ENCODE assay signal across 15 cellular contexts in the genomic region with DNA sequence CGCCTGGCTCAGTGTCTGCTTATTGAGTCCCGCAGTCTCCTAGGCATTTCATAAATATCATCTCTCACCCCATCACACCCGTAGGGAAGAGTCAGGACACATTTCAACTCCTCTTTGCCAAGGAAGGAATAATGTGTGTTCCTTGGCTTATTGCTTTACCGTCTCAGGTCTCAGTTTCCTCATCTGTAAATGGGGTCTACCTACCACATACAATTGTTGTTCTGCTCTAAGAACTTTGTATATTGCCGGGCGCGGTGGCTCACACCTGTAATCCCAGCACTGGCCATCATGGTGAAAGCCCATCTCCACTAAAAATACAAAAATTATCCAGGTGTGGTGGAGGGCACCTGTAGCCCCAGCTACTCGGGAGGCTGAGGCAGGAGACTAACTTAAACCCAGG. TPM values are rescaled to one million over a fixed set of nuclear protein-coding genes. Genes with fewer than 3 reads are reported as not detected.
A peak's percentile ranks its signal among the peaks of the same experiment; 100 is the strongest.
DNase-seq lines count a peak whose midpoint lies in the region; ATAC-seq and TF ChIP-seq lines count a peak whose summit lies in the region.
"Had no signal": no experiment of that assay in that cellular context is flagged by ENCODE, and none has a peak within 500 bp of the region (broad histone marks: within the 10 kb centered on the region; RNA-seq: fewer than 3 reads in every experiment).

No MANE protein-coding gene starts in this region.

- H3K4me3 Mint-ChIP-seq in WTC11, result no peak overlapping the region
- H3K4me3 Mint-ChIP-seq: CD4-positive, alpha-beta T cell had no signal

- CTCF ChIA-PET in WTC11 (lab: Charles Lee), result interaction anchor here (1.0 kb wide), 1 partner anchor 14 kb away, joined by 3 read pairs; no protein-coding TSS in a partner anchor

- WGBS in body of pancreas, 2 donors, result 86 to 87% methylated on average over 8 of the region's 8 CpGs
- 95% methylated on average over 8 of the region's 8 CpGs for WGBS in suprapubic skin

- TF ChIP-seq POLR2A in body of pancreas (IDR thresholded peaks at IDR 0.05), result no peak
- TF ChIP-seq POLR2A in suprapubic skin (IDR thresholded peaks at IDR 0.05), result no peak

- ATAC-seq in left cardiac atrium, result no peak
- no peak for ATAC-seq in body of pancreas
- no peak for ATAC-seq in WTC11
- ATAC-seq: HCT116 had no signal

- H3K27ac Mint-ChIP-seq in WTC11, result no peak overlapping the region
- H3K27ac Mint-ChIP-seq: CD4-positive, alpha-beta T cell had no signal

- H3K27ac ChIP-seq in left ventricle myocardium inferior (replicated peaks), result peak overlapping the region; percentile 73
- peak overlapping the region in 3 of 4 donors; percentile 62 to 77 (median 71) for H3K27ac ChIP-seq in body of pancreas
- peak overlapping the region; percentile 33 to 46 for H3K27ac ChIP-seq in tibial artery
- no peak overlapping the region for H3K27ac ChIP-seq in suprapubic skin
- H3K27ac ChIP-seq: BLaER1 treated with 17β-estradiol and CSF1 and Interleukin-3, amounts not matched to agents 10 nM and 100 nM; GM23248; HL-60 had no signal

- no peaks in the 10 kb centered on the region for H3K9me3 ChIP-seq in left ventricle myocardium inferior (replicated peaks)
- H3K9me3 ChIP-seq in body of pancreas, result no peaks in the 10 kb centered on the region
- no peaks in the 10 kb centered on the region for H3K9me3 ChIP-seq in tibial artery
- H3K9me3 ChIP-seq in suprapubic skin, result no peaks in the 10 kb centered on the region
- H3K9me3 ChIP-seq: BLaER1 treated with 17β-estradiol and CSF1 and Interleukin-3, amounts not matched to agents 10 nM and 100 nM had no signal

- DNase-seq in left ventricle myocardium inferior, result no peak
- DNase-seq in left cardiac atrium, result no peak
- no peak for DNase-seq in body of pancreas
- DNase-seq in posterior vena cava (ENCODE audit: low spot score), result peak; percentile 28
- DNase-seq in tibial artery, result no peak
- no peak for DNase-seq in suprapubic skin (ENCODE audit: low spot score in 2 of 2)
- DNase-seq in effector CD4-positive, alpha-beta T cell, result no peak
- DNase-seq in WTC11 (ENCODE audit: low spot score), result no peak
- DNase-seq: 8988T; CD4-positive, alpha-beta T cell; DMS79; GM23248 had no signal

- H3K27me3 Mint-ChIP-seq in WTC11 (ENCODE audit: low read depth), result no peaks in the 10 kb centered on the region
- H3K27me3 Mint-ChIP-seq: CD4-positive, alpha-beta T cell had no signal

- H3K4me1 ChIP-seq in left ventricle myocardium inferior (peaks cover 34% of the 10 kb centered on the region), body of pancreas (peaks cover 22% of the 10 kb centered on the region), tibial artery (peaks cover 0 to 39% (median 24%) of the 10 kb centered on the region in 4 donors), suprapubic skin (peaks cover 5% of the 10 kb centered on the region)
- H3K4me1 ChIP-seq: BLaER1 treated with 17β-estradiol and CSF1 and Interleukin-3, amounts not matched to agents 10 nM and 100 nM had no signal

- no peak for TF ChIP-seq EP300 in suprapubic skin (IDR thresholded peaks at IDR 0.05)

- no peaks in the 10 kb centered on the region for H3K9me3 Mint-ChIP-seq in WTC11
- H3K9me3 Mint-ChIP-seq: CD4-positive, alpha-beta T cell had no signal

- no peak for TF ChIP-seq CTCF in left ventricle myocardium inferior (IDR thresholded peaks at IDR 0.05; ENCODE audit: borderline replicate concordance)
- no peak for TF ChIP-seq CTCF in body of pancreas (IDR thresholded peaks at IDR 0.05)
- no peak for TF ChIP-seq CTCF in tibial artery (IDR thresholded peaks at IDR 0.05)
- no peak for TF ChIP-seq CTCF in suprapubic skin (IDR thresholded peaks at IDR 0.05)
- TF ChIP-seq CTCF in WTC11 (IDR thresholded peaks at IDR 0.05), result no peak

- intact Hi-C loops in left ventricle myocardium inferior (cut with micrococcal nuclease) (no loop called here), left cardiac atrium (cut with DNase I) (no loop called here), body of pancreas (cut with DNase I) (no loop called here), posterior vena cava (cut with DNase I) (no loop called here), tibial artery (cut with DNase I; ENCODE audit: low total_unique reads) (no loop called here)

- no peaks in the 10 kb centered on the region for H3K4me1 Mint-ChIP-seq in WTC11

- POLR2A ChIA-PET in WTC11 (lab: Charles Lee), result no interaction called here

- H3K36me3 ChIP-seq in left ventricle myocardium inferior (no peaks in the 10 kb centered on the region), body of pancreas (replicated peaks in 1 of 2; ENCODE audit: insufficient read depth in 1 of 2, low read depth in 2 of 2) (no peaks in the 10 kb centered on the region), tibial artery (no peaks in the 10 kb centered on the region), suprapubic skin (no peaks in the 10 kb centered on the region)

- H3K4me3 ChIP-seq in left ventricle myocardium inferior (no peak overlapping the region), body of pancreas (no peak overlapping the region), tibial artery (no peak overlapping the region), suprapubic skin (no peak overlapping the region)
- H3K4me3 ChIP-seq: BLaER1 treated with 17β-estradiol and CSF1 and Interleukin-3, amounts not matched to agents 10 nM and 100 nM; GM23248 had no signal

- H3K27me3 ChIP-seq in left ventricle myocardium inferior (ENCODE audit: low read depth) (no peaks in the 10 kb centered on the region), body of pancreas (no peaks in the 10 kb centered on the region), tibial artery (no peaks in the 10 kb centered on the region), suprapubic skin (no peaks in the 10 kb centered on the region)
- H3K27me3 ChIP-seq: BLaER1 treated with 17β-estradiol and CSF1 and Interleukin-3, amounts not matched to agents 10 nM and 100 nM had no signal

- no peaks in the 10 kb centered on the region for H3K36me3 Mint-ChIP-seq in WTC11

TF ChIP-seq in WTC11, 78 proteins besides CTCF, POLR2A, EP300 and RAD21 (continues in another document):
- TF ChIP-seq NR2C2 (CRISPR knock-in tag; IDR thresholded peaks at IDR 0.05) (no peak), ZNF423 (CRISPR knock-in tag; IDR thresholded peaks at IDR 0.05) (no peak), RELA (CRISPR knock-in tag; IDR thresholded peaks at IDR 0.05; ENCODE audit: borderline replicate concordance) (no peak), NR3C1 (CRISPR knock-in tag; conservative IDR thresholded peaks at IDR 0.05; ENCODE audit: low read depth) (no peak), IRF2 (CRISPR knock-in tag; IDR thresholded peaks at IDR 0.05; ENCODE audit: borderline replicate concordance, low read depth) (no peak), ESRRA (CRISPR knock-in tag; IDR thresholded peaks at IDR 0.05; ENCODE audit: borderline replicate concordance) (no peak), SMAD3 (CRISPR knock-in tag; IDR thresholded peaks at IDR 0.05; ENCODE audit: borderline replicate concordance) (no peak), NR1H2 (CRISPR knock-in tag; IDR thresholded peaks at IDR 0.05) (no peak)
- TF ChIP-seq, protein P1, sequence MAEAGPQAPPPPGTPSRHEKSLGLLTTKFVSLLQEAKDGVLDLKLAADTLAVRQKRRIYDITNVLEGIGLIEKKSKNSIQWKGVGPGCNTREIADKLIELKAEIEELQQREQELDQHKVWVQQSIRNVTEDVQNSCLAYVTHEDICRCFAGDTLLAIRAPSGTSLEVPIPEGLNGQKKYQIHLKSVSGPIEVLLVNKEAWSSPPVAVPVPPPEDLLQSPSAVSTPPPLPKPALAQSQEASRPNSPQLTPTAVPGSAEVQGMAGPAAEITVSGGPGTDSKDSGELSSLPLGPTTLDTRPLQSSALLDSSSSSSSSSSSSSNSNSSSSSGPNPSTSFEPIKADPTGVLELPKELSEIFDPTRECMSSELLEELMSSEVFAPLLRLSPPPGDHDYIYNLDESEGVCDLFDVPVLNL (CRISPR knock-in tag; IDR thresholded peaks at IDR 0.05; ENCODE audit: borderline replicate concordance, low read depth), result no peak
- TF ChIP-seq, protein P2, sequence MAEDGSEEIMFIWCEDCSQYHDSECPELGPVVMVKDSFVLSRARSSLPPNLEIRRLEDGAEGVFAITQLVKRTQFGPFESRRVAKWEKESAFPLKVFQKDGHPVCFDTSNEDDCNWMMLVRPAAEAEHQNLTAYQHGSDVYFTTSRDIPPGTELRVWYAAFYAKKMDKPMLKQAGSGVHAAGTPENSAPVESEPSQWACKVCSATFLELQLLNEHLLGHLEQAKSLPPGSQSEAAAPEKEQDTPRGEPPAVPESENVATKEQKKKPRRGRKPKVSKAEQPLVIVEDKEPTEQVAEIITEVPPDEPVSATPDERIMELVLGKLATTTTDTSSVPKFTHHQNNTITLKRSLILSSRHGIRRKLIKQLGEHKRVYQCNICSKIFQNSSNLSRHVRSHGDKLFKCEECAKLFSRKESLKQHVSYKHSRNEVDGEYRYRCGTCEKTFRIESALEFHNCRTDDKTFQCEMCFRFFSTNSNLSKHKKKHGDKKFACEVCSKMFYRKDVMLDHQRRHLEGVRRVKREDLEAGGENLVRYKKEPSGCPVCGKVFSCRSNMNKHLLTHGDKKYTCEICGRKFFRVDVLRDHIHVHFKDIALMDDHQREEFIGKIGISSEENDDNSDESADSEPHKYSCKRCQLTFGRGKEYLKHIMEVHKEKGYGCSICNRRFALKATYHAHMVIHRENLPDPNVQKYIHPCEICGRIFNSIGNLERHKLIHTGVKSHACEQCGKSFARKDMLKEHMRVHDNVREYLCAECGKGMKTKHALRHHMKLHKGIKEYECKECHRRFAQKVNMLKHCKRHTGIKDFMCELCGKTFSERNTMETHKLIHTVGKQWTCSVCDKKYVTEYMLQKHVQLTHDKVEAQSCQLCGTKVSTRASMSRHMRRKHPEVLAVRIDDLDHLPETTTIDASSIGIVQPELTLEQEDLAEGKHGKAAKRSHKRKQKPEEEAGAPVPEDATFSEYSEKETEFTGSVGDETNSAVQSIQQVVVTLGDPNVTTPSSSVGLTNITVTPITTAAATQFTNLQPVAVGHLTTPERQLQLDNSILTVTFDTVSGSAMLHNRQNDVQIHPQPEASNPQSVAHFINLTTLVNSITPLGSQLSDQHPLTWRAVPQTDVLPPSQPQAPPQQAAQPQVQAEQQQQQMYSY (CRISPR knock-in tag; IDR thresholded peaks at IDR 0.05), result no peak

RNA-seq across cellular contexts. Expression of a gene that starts 3.1 kb away (rescaled TPM):
- total RNA-seq in left ventricle myocardium inferior, result 0.25 TPM
- 10 to 100 TPM; 34.6 to 88.4 TPM for total RNA-seq in left cardiac atrium
- total RNA-seq in body of pancreas, result 1 to 10 TPM in 1 of 2 donors, not detected in 1; 6.6 TPM
- not detected for total RNA-seq in posterior vena cava
- total RNA-seq in suprapubic skin, result 100 to 1,000 TPM in 1 of 4 donors, 10 to 100 TPM in 3; 17.9 to 129 (median 47.3) TPM
- not detected in 3 replicates for total RNA-seq in WTC11 (2021)
- total RNA-seq: CD4-positive, alpha-beta T cell; GM23248 had no signal

RNA-seq across cellular contexts. Expression of a gene that starts 19.1 kb away (rescaled TPM):
- total RNA-seq in left ventricle myocardium inferior, result 295 TPM
- 100 to 1,000 TPM; 276 to 291 TPM for total RNA-seq in left cardiac atrium
- total RNA-seq in body of pancreas, result 10 to 100 TPM; 53.7 to 62.0 TPM
- 100 to 1,000 TPM; 133 to 148 TPM for total RNA-seq in posterior vena cava
- 100 to 1,000 TPM; 100 to 161 (median 115) TPM for total RNA-seq in suprapubic skin
- 195 to 216 TPM (median 215 TPM) in 3 replicates for total RNA-seq in WTC11 (2021)

RNA-seq across cellular contexts. Expression of a gene that starts 37.5 kb away (rescaled TPM):
- total RNA-seq in left ventricle myocardium inferior (0.16 TPM), left cardiac atrium (1 to 10 TPM in 1 of 2 donors, under 1 TPM in 1; 0.94 to 1.3 TPM), body of pancreas (10 to 100 TPM in 1 of 2 donors, 1 to 10 TPM in 1; 7.6 to 12.2 TPM), posterior vena cava (under 1 TPM; 0.38 to 0.51 TPM), suprapubic skin (1 to 10 TPM; 1.8 to 6.0 (median 3.3) TPM), WTC11 (2021) (12.6 to 15.7 TPM (median 14.8 TPM) in 3 replicates)
